ENCODE assay signal across 8 cellular contexts in genomic region chr2:200809506-200810251, GRCh38. TPM values are rescaled to one million over a fixed set of nuclear protein-coding genes. Genes with fewer than 3 reads are reported as not detected.
DNase-seq lines count a peak whose midpoint lies in the region; ATAC-seq and TF ChIP-seq lines count a peak whose summit lies in the region.

No MANE protein-coding gene starts in this region.

- H3K4me1 ChIP-seq in liver (ENCODE audit: control insufficient read depth in 4 of 4, insufficient read depth in 4 of 4, low read length in 3 of 4) = peaks cover 0 to 37% (median 20%) of the 10 kb centered on the region in 4 donors

- peaks cover 22% of the 10 kb centered on the region for H3K36me3 Mint-ChIP-seq in activated CD4-positive, alpha-beta T cell treated with anti-CD3 and anti-CD28 coated beads for 36 hours (ENCODE audit: low read depth)

- H3K4me1 Mint-ChIP-seq in activated CD4-positive, alpha-beta T cell treated with anti-CD3 and anti-CD28 coated beads for 36 hours = peaks cover 26% of the 10 kb centered on the region

- H3K9me3 Mint-ChIP-seq in activated CD4-positive, alpha-beta T cell treated with anti-CD3 and anti-CD28 coated beads for 36 hours (ENCODE audit: low read depth) = no peaks in the 10 kb centered on the region

- WGBS in liver = 77% methylated on average over 7 of the region's 7 CpGs

- peaks cover 0 to 10% (median 8%) of the 10 kb centered on the region in 4 donors for H3K36me3 ChIP-seq in liver (ENCODE audit: control insufficient read depth in 4 of 4, insufficient read depth in 3 of 4, low read depth in 1 of 4, low read length in 3 of 4)

- peak overlapping the region; percentile 97 for H3K27ac ChIP-seq in liver (ENCODE audit: low read depth in 1 of 2, low read length in 2 of 2)

- peak overlapping the region; percentile 87 for H3K4me3 Mint-ChIP-seq in activated CD4-positive, alpha-beta T cell treated with anti-CD3 and anti-CD28 coated beads for 36 hours

- DNase-seq in activated CD4-positive, alpha-beta T cell treated with anti-CD3 and anti-CD28 coated beads for 36 hours = no peak
- no peak for DNase-seq in activated CD4-positive, alpha-beta T cell treated with anti-CD3 and anti-CD28 coated beads, Interleukin-2, amount 50 U/mL, for 1 hour
- peak; percentile 65 for DNase-seq in amniotic epithelial cell (ENCODE audit: low read depth)
- DNase-seq in stromal cell of bone marrow (ENCODE audit: low read depth) = peak; percentile 22
- DNase-seq in DMS53 treated with DMSO at 0.1 percent for 48 hours (lab: John Stamatoyannopoulos, UW; ENCODE audit: unreplicated experiment) = no peak
- no peak for DNase-seq in stimulated activated CD4-positive, alpha-beta T cell treated with anti-CD3 and anti-CD28 coated beads, Interleukin-12 subunit alpha, Interleukin-12 subunit beta, amount 100 ng/mL, for 4 hours

- no peak for TF ChIP-seq RAD21 in liver (IDR thresholded peaks at IDR 0.05)

- intact Hi-C loops in activated CD4-positive, alpha-beta T cell treated with anti-CD3 and anti-CD28 coated beads for 36 hours (cut with DNase I, micrococcal nuclease) = loop anchor here (2.0 to 5.0 kb wide), 8 partner anchors 232 to 1458 kb away; partner anchors contain the start of genes NOP58 (in 1 of the 2), STRADB (in 1 of the 2), TMEM237 (in 1 of the 2) and TRAK2 (in 1 of the 2)

- no peak overlapping the region for H3K4me3 ChIP-seq in liver (ENCODE audit: low read depth in 1 of 3, low read length in 3 of 3)

- POLR2A ChIA-PET in activated CD4-positive, alpha-beta T cell treated with anti-CD3 and anti-CD28 coated beads for 36 hours (lab: Charles Lee) = no interaction called here

- CTCF ChIA-PET in activated CD4-positive, alpha-beta T cell treated with anti-CD3 and anti-CD28 coated beads for 36 hours (lab: Charles Lee) = interaction anchor here (1.0 kb wide), 2 partner anchors 44 to 59 kb away, joined by 3 read pairs; no protein-coding TSS in a partner anchor

- peak overlapping the region; percentile 80 for H3K27ac Mint-ChIP-seq in activated CD4-positive, alpha-beta T cell treated with anti-CD3 and anti-CD28 coated beads for 36 hours

- H3K27me3 Mint-ChIP-seq in activated CD4-positive, alpha-beta T cell treated with anti-CD3 and anti-CD28 coated beads for 36 hours = no peaks in the 10 kb centered on the region

- H3K27me3 ChIP-seq in liver (ENCODE audit: control insufficient read depth in 4 of 4, insufficient read depth in 4 of 4, low read length in 3 of 4) = no peaks in the 10 kb centered on the region

- ATAC-seq in activated CD4-positive, alpha-beta T cell treated with anti-CD3 and anti-CD28 coated beads for 36 hours = no peak
- ATAC-seq in HG03460 (IDR thresholded peaks at IDR 0.05; ENCODE audit: unreplicated experiment) = no peak

- H3K9me3 ChIP-seq in liver (ENCODE audit: control insufficient read depth in 4 of 4, low read length in 3 of 4) = no peaks in the 10 kb centered on the region

- no peak for TF ChIP-seq CTCF in liver (IDR thresholded peaks at IDR 0.05; ENCODE audit: low read depth, low read length, missing input control)

- no peak overlapping the region for H3K9ac ChIP-seq in liver (ENCODE audit: low read depth in 1 of 2, low read length in 2 of 2)

TF ChIP-seq in liver, 16 proteins besides CTCF, POLR2A, EP300 and RAD21:
- no peak for TF ChIP-seq JUND (IDR thresholded peaks at IDR 0.05)
- TF ChIP-seq TAF1 (conservative IDR thresholded peaks at IDR 0.05) = no peak
- no peak for TF ChIP-seq YY1 (IDR thresholded peaks at IDR 0.05)
TF ChIP-seq in liver: peak in this region for 0.

RNA-seq across cellular contexts. Expression of gene BZW1, which starts 2.0 kb away (rescaled TPM):
- 100 to 1,000 TPM; 413 to 474 TPM for total RNA-seq in activated CD4-positive, alpha-beta T cell treated with anti-CD3 and anti-CD28 coated beads for 36 hours
- 100 to 1,000 TPM; 169 to 189 TPM for total RNA-seq in liver
- 100 to 1,000 TPM in 1 of 2 donors, 10 to 100 TPM in 1; 63.0 to 154 TPM for polyA plus RNA-seq in liver

RNA-seq across cellular contexts. Expression of gene CLK1, which starts 54.8 kb away (rescaled TPM):
- 10 to 100 TPM; 86.4 to 99.3 TPM for total RNA-seq in activated CD4-positive, alpha-beta T cell treated with anti-CD3 and anti-CD28 coated beads for 36 hours
- 10 to 100 TPM; 69.9 to 86.3 TPM for total RNA-seq in liver
- 10 to 100 TPM; 21.2 to 53.7 TPM for polyA plus RNA-seq in liver

Comparison
In these comparisons a context has a peak if more than half of its experiments do, and no peak if none do; other contexts are left out.
1. DNase-seq: peak in amniotic epithelial cell (single experiment) and stromal cell of bone marrow (single experiment); none in activated CD4-positive, alpha-beta T cell treated with anti-CD3 and anti-CD28 coated beads for 36 hours (single experiment), activated CD4-positive, alpha-beta T cell treated with anti-CD3 and anti-CD28 coated beads, Interleukin-2, amount 50 U/mL, for 1 hour (single experiment), DMS53 treated with DMSO at 0.1 percent for 48 hours (single experiment) and stimulated activated CD4-positive, alpha-beta T cell treated with anti-CD3 and anti-CD28 coated beads, Interleukin-12 subunit alpha, Interleukin-12 subunit beta, amount 100 ng/mL, for 4 hours (single experiment).